ENCODE assay signal across 11 cellular contexts in the genomic region with DNA sequence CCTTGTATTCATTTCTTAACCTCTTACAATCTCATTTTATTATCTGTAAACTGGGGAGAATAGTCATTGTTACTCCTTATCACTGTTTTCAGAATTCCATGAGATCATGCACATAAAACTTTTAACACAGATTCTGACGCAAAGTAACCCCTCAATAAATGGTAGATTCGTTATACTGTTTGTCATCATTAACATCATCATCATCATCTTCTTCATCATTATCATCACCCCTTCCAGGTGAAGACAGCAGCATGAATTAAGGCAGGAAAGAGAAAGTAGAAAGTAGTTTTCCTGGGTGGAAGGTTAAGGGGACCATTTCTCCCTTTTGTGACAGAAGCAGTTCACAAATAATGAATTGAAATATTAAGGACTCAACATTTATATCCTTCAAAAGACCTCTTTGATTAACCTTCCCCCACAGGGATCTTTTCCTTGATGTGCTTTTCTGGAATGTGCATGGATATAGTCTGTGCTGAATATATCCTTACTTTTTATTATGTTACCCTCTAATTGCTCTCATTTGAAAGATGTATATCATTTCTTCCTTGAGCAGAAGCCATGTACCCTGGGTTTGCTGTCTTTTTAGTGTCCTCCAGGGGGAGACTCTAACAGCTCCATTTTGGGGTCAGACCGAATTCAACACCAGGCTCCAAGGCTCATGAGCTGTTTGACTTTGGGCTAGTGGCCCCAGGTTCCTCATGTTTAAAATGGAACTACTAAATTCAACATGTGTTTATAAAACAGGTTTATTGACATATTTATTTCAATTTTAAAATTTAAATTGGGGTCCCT.
A peak's percentile ranks its signal among the peaks of the same experiment; 100 is the strongest.
DNase-seq lines count a peak whose midpoint lies in the region; ATAC-seq and TF ChIP-seq lines count a peak whose summit lies in the region.
"Had no signal": no experiment of that assay in that cellular context is flagged by ENCODE, and none has a peak within 500 bp of the region (broad histone marks: within the 10 kb centered on the region; RNA-seq: fewer than 3 reads in every experiment).

No MANE protein-coding gene starts in this region.

- H3K36me3 Mint-ChIP-seq in natural killer cell = no peaks in the 10 kb centered on the region

- no peak for DNase-seq in OCI-LY7 (ENCODE audit: low spot score)
- no peak for DNase-seq in fibroblast of lung (ENCODE audit: low read depth in 2 of 2)
- DNase-seq in NCI-H748 treated with DMSO at 0.1 percent for 48 hours (lab: John Stamatoyannopoulos, UW) = no peak
- no peak for DNase-seq in NK-92 treated with Interleukin-12 subunit alpha and Interleukin-12 subunit beta, amount 100 ng/mL, for 24 hours (lab: John Stamatoyannopoulos, UW)
- no peak for DNase-seq in natural killer cell
- DNase-seq: NCI-H1092, pancreas, SHP77 treated with DMSO at 0.1 percent for 48 hours had no signal

- no peaks in the 10 kb centered on the region for H3K9me2 ChIP-seq in OCI-LY7 (ENCODE audit: insufficient read depth, low read length)

- no peak overlapping the region for H3K4me3 Mint-ChIP-seq in natural killer cell

- peak; percentile 38; the same call in 1 of the 2 replicates for TF ChIP-seq CTCF in 22Rv1 (IDR thresholded peaks at IDR 0.05)
- peak; percentile 17; the same call in 1 of the 2 replicates for TF ChIP-seq CTCF in GM12875 (IDR thresholded peaks at IDR 0.05; ENCODE audit: borderline replicate concordance, insufficient read depth, low read depth, low read length)
- peak; percentile 66 for TF ChIP-seq CTCF in OCI-LY7 (conservative IDR thresholded peaks at IDR 0.05; ENCODE audit: low read length)
- peak; percentile 22 to 34 for TF ChIP-seq CTCF in fibroblast of lung (conservative IDR thresholded peaks at IDR 0.05 in 1 of 2, IDR thresholded peaks at IDR 0.05 in 1 of 2; ENCODE audit: low read depth in 1 of 2, low read length in 2 of 2)
- no peak for TF ChIP-seq CTCF in natural killer cell (IDR thresholded peaks at IDR 0.05)

- no peak overlapping the region for H3K27ac ChIP-seq in 22Rv1
- no peak overlapping the region for H3K27ac ChIP-seq in OCI-LY7 (ENCODE audit: low read depth, low read length, poor library complexity, severe bottlenecking)
- H3K27ac ChIP-seq in fibroblast of lung (ENCODE audit: insufficient read depth, low read length) = no peak overlapping the region
- H3K27ac ChIP-seq: pancreas had no signal

- H3K4me2 ChIP-seq in OCI-LY7 (ENCODE audit: low read length) (no peak overlapping the region), fibroblast of lung (ENCODE audit: extremely low read depth, insufficient read depth, low read length) (no peak overlapping the region)

- H3K79me2 ChIP-seq in OCI-LY7 (ENCODE audit: insufficient read depth, low read depth, low read length) (no peaks in the 10 kb centered on the region), fibroblast of lung (ENCODE audit: control insufficient read depth, insufficient read depth, low read length) (no peaks in the 10 kb centered on the region)

- POLR2A ChIA-PET in OCI-LY7 (lab: Charles Lee) = interaction anchor here (0.7 kb wide), 1 partner anchor 11 kb away, joined by 3 read pairs; no protein-coding TSS in a partner anchor

- no peaks in the 10 kb centered on the region for H3K27me3 ChIP-seq in fibroblast of lung (ENCODE audit: control insufficient read depth, insufficient read depth, low read length)
- H3K27me3 ChIP-seq: pancreas had no signal

- H3K4me3 ChIP-seq in GM12875 (ENCODE audit: low read depth, low read length) = no peak overlapping the region
- no peak overlapping the region for H3K4me3 ChIP-seq in OCI-LY7 (ENCODE audit: low read depth, low read length, poor library complexity, severe bottlenecking)
- no peak overlapping the region for H3K4me3 ChIP-seq in fibroblast of lung (replicated peaks in 1 of 4; ENCODE audit: control extremely low read depth in 1 of 4, insufficient read depth in 1 of 4, low read depth in 3 of 4, low read length in 4 of 4)
- H3K4me3 ChIP-seq: pancreas had no signal

- H3K36me3 ChIP-seq in OCI-LY7 (ENCODE audit: insufficient read depth, low read length) = no peaks in the 10 kb centered on the region
- H3K36me3 ChIP-seq in fibroblast of lung (ENCODE audit: control insufficient read depth, insufficient read depth, low read length) = no peaks in the 10 kb centered on the region
- H3K36me3 ChIP-seq: pancreas had no signal

- H2AFZ ChIP-seq in OCI-LY7 (ENCODE audit: low read length) (no peak overlapping the region), fibroblast of lung (ENCODE audit: low read length) (no peak overlapping the region)

- ATAC-seq in natural killer cell (no peak), HG03520 (IDR thresholded peaks at IDR 0.05; ENCODE audit: unreplicated experiment) (no peak)
- ATAC-seq: pancreas had no signal

- no peak overlapping the region for H3K9ac ChIP-seq in fibroblast of lung (ENCODE audit: insufficient read depth, low read length)

- intact Hi-C loops in OCI-LY7 (cut with micrococcal nuclease; ENCODE audit: unreplicated experiment) = no loop called here
- intact Hi-C loops in natural killer cell (cut with micrococcal nuclease) = no loop called here

- H3K9me3 ChIP-seq in OCI-LY7 (ENCODE audit: low read length) (no peaks in the 10 kb centered on the region), fibroblast of lung (ENCODE audit: control insufficient read depth, insufficient read depth, low read depth, low read length) (no peaks in the 10 kb centered on the region)
- H3K9me3 ChIP-seq: pancreas had no signal

- H3K4me1 Mint-ChIP-seq in natural killer cell = no peaks in the 10 kb centered on the region

- H3K4me1 ChIP-seq in OCI-LY7 (ENCODE audit: insufficient read depth, low read length, poor library complexity, severe bottlenecking) (no peaks in the 10 kb centered on the region), fibroblast of lung (ENCODE audit: control insufficient read depth, extremely low read depth, insufficient read depth, low read length) (no peaks in the 10 kb centered on the region)
- H3K4me1 ChIP-seq: pancreas had no signal

- no peaks in the 10 kb centered on the region for H4K20me1 ChIP-seq in OCI-LY7 (ENCODE audit: insufficient read depth, low read length)
- H4K20me1 ChIP-seq in fibroblast of lung (ENCODE audit: control insufficient read depth, extremely low read depth, insufficient read depth, low read length) = no peaks in the 10 kb centered on the region

- CTCF ChIA-PET in OCI-LY7 (lab: Charles Lee; ENCODE audit: unreplicated experiment) = no interaction called here

- no peak overlapping the region for H3K27ac Mint-ChIP-seq in natural killer cell

- no TSS peak for BruUV-seq in OCI-LY7 (replicated peaks; lab: Mats Ljungman, UMichigan)

- H3K9me3 Mint-ChIP-seq in natural killer cell = peaks cover 3 to 13% of the 10 kb centered on the region in 2 donors

- no peaks in the 10 kb centered on the region for H3K27me3 Mint-ChIP-seq in natural killer cell (ENCODE audit: low read depth in 2 of 2)
